ENCODE assay signal across 30 cellular contexts in the genomic region with DNA sequence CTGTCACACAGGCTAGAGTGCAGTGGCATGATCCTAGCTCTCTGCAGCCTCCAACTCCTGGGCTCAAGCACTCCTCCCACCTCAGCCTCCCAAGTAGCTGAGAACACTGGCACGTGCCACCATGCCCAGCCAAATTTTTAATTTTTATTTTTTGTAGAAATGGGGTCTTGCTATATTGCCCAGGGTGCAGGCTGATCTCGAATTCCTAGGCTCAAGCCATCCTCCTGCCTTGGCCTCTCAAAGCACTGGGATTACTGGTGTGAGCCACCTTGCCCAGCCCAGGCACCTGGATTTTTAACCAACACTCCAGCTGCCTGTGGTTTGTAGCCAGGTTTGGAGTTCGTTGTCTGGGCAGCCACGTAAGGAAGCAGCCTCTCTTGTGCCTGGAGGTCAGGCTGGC.
"Had no signal": no experiment of that assay in that cellular context is flagged by ENCODE, and none has a peak within 500 bp of the region (broad histone marks: within the 10 kb centered on the region; RNA-seq: fewer than 3 reads in every experiment).

No MANE protein-coding gene starts in this region.

- H3K4me1 ChIP-seq: adrenal gland, ascending aorta, body of pancreas, breast epithelium had no signal

- H3K4me3 ChIP-seq: adrenal gland, ascending aorta, body of pancreas, breast epithelium, cardiac muscle cell had no signal

- H3K36me3 ChIP-seq: adrenal gland, ascending aorta, brain microvascular endothelial cell, breast epithelium, cardiac muscle cell had no signal

- H3K27ac ChIP-seq: adrenal gland, ascending aorta, body of pancreas, brain microvascular endothelial cell, breast epithelium, cardiac muscle cell had no signal

- H3K9me3 ChIP-seq: adrenal gland, ascending aorta, body of pancreas, breast epithelium had no signal

- ATAC-seq: activated naive CD4-positive, alpha-beta T cell treated with anti-CD3 and anti-CD28 coated beads, Interleukin-2, amount 50 U/mL, for 72 hours; activated naive CD8-positive, alpha-beta T cell treated with anti-CD3 and anti-CD28 coated beads, Interleukin-2, amount 50 U/mL, for 24 hours; activated T-cell treated with anti-CD3 and anti-CD28 coated beads, Interleukin-2, amount 50 U/mL, for 4 hours; activated T-cell treated with anti-CD3 and anti-CD28 coated beads, Interleukin-2, amount 50 U/mL, for 72 hours; activated T-helper 17 cell treated with anti-CD3 and anti-CD28 coated beads, Interleukin-2, amount 50 U/mL, for 72 hours; body of pancreas had no signal

- DNase-seq: activated effector memory CD4-positive, alpha-beta T cell treated with anti-CD3 and anti-CD28 coated beads, Interleukin-2, amount 50 U/mL, for 16 hours; activated effector memory CD4-positive, alpha-beta T cell treated with Interleukin-2 at 50 U/mL for 16 hours; activated gamma-delta T cell; activated gamma-delta T cell treated with Interleukin-2 at 50 U/mL for 16 hours; activated naive CD4-positive, alpha-beta T cell; activated naive CD4-positive, alpha-beta T cell treated with anti-CD3 and anti-CD28 coated beads for 36 hours; activated naive CD4-positive, alpha-beta T cell treated with anti-CD3 and anti-CD28 coated beads, Interleukin-2, amount 10 ng/mL, durations not matched to agents 7 days and 5 days; activated naive CD4-positive, alpha-beta T cell treated with anti-CD3 and anti-CD28 coated beads, Interleukin-2, amount 50 U/mL, for 16 hours; activated naive CD4-positive, alpha-beta T cell treated with Interleukin-2 at 50 U/mL for 16 hours; activated naive CD8-positive, alpha-beta T cell treated with anti-CD3 and anti-CD28 coated beads for 36 hours; activated naive CD8-positive, alpha-beta T cell treated with anti-CD3 and anti-CD28 coated beads, Interleukin-2, amount 10 ng/mL, durations not matched to agents 7 days and 5 days; activated naive CD8-positive, alpha-beta T cell treated with anti-CD3 and anti-CD28 coated beads, Interleukin-2, amount 50 U/mL, for 24 hours; activated T-cell treated with anti-CD3 and anti-CD28 coated beads, Interleukin-2, amount 50 U/mL, for 24 hours; activated T-cell treated with anti-CD3 and anti-CD28 coated beads, Interleukin-2, amount 50 U/mL, for 4 hours; activated T-cell treated with anti-CD3 and anti-CD28 coated beads, Interleukin-2, amount 50 U/mL, for 48 hours; activated T-cell treated with anti-CD3 and anti-CD28 coated beads, Interleukin-2, amount 50 U/mL, for 72 hours; adrenal gland; amniotic stem cell; amygdala; anterior cingulate cortex; aorta; body of pancreas; brain microvascular endothelial cell; central memory CD4-positive, alpha-beta T cell; cerebellar nuclear complex had no signal

- H3K27me3 ChIP-seq: adrenal gland, ascending aorta, body of pancreas had no signal
